In genomic region chr10:97553575-97554100, GRCh38 we compare ENCODE assay signal across 8 cellular contexts. TPM values are rescaled to one million over a fixed set of nuclear protein-coding genes. Genes with fewer than 3 reads are reported as not detected.
DNase-seq lines count a peak whose midpoint lies in the region; ATAC-seq and TF ChIP-seq lines count a peak whose summit lies in the region.

No MANE protein-coding gene starts in this region.

- no peaks in the 10 kb centered on the region for H3K36me3 ChIP-seq in right lobe of liver

- no peak overlapping the region for H3K27ac Mint-ChIP-seq in activated CD4-positive, alpha-beta T cell treated with anti-CD3 and anti-CD28 coated beads for 36 hours

- no peak for TF ChIP-seq POLR2A in right lobe of liver (IDR thresholded peaks at IDR 0.05)

- ATAC-seq in GM21723 (IDR thresholded peaks at IDR 0.05; ENCODE audit: unreplicated experiment) (peak; percentile 70), right lobe of liver (peak; percentile 99 to 100 (median 99)), GM18909 (IDR thresholded peaks at IDR 0.05; ENCODE audit: poor library complexity, unreplicated experiment) (no peak)
- peak; percentile 99 for ATAC-seq in activated CD4-positive, alpha-beta T cell treated with anti-CD3 and anti-CD28 coated beads for 36 hours

- intact Hi-C loops in activated CD4-positive, alpha-beta T cell treated with anti-CD3 and anti-CD28 coated beads for 36 hours (cut with DNase I, micrococcal nuclease) = loop anchor here (1.0 kb wide), 3 partner anchors 19 to 146 kb away; no protein-coding TSS in a partner anchor
- intact Hi-C loops in right lobe of liver (cut with DNase I) = loop anchor here in 1 of 2 donors (5.0 kb wide), 1 partner anchor 91 kb away; no protein-coding TSS in a partner anchor

- H3K4me1 ChIP-seq in right lobe of liver = no peaks in the 10 kb centered on the region

- peak; percentile 73 to 82 (median 78) for TF ChIP-seq CTCF in right lobe of liver (IDR thresholded peaks at IDR 0.05)

- no peaks in the 10 kb centered on the region for H3K9me3 ChIP-seq in right lobe of liver

- H3K4me1 Mint-ChIP-seq in activated CD4-positive, alpha-beta T cell treated with anti-CD3 and anti-CD28 coated beads for 36 hours = no peaks in the 10 kb centered on the region

- POLR2A ChIA-PET in activated CD4-positive, alpha-beta T cell treated with anti-CD3 and anti-CD28 coated beads for 36 hours (lab: Charles Lee) = interaction anchor here (0.7 kb wide), 1 partner anchor 153 kb away, joined by 3 read pairs; the partner anchor contains the start of gene RRP12

- H3K4me3 ChIP-seq in right lobe of liver = no peak overlapping the region

- no peak overlapping the region for H3K27ac ChIP-seq in right lobe of liver

- H3K9me3 Mint-ChIP-seq in activated CD4-positive, alpha-beta T cell treated with anti-CD3 and anti-CD28 coated beads for 36 hours (ENCODE audit: low read depth) = peaks cover 2% of the 10 kb centered on the region

- H3K27me3 Mint-ChIP-seq in activated CD4-positive, alpha-beta T cell treated with anti-CD3 and anti-CD28 coated beads for 36 hours = no peaks in the 10 kb centered on the region

- 21% methylated on average over 5 of the region's 7 CpGs for WGBS in right lobe of liver (ENCODE audit: insufficient coverage, low coverage, low lambda C conversion rate, missing lambda C conversion rate)

- no peaks in the 10 kb centered on the region for H3K27me3 ChIP-seq in right lobe of liver

- H3K4me3 Mint-ChIP-seq in activated CD4-positive, alpha-beta T cell treated with anti-CD3 and anti-CD28 coated beads for 36 hours = no peak overlapping the region

- peak; percentile 33 for DNase-seq in COLO668 (lab: John Stamatoyannopoulos, UW; ENCODE audit: unreplicated experiment)
- peak; percentile 36 for DNase-seq in NCI-H2107 treated with DMSO at 0.1 percent for 48 hours (lab: John Stamatoyannopoulos, UW; ENCODE audit: unreplicated experiment)
- DNase-seq in activated CD4-positive, alpha-beta T cell treated with anti-CD3 and anti-CD28 coated beads for 36 hours = peak; percentile 81
- peak; percentile 75 for DNase-seq in dedifferentiated amniotic fluid mesenchymal stem cell (ENCODE audit: extremely low spot score)
- DNase-seq in right lobe of liver = peak; percentile 71 to 74 (median 73)
- DNase-seq in stimulated activated CD8-positive, alpha-beta memory T cell treated with anti-CD3 and anti-CD28 coated beads, Interleukin-12 subunit alpha, Interleukin-12 subunit beta, amount 100 ng/mL, for 1 hour (ENCODE audit: low read depth) = peak; percentile 42

- CTCF ChIA-PET in activated CD4-positive, alpha-beta T cell treated with anti-CD3 and anti-CD28 coated beads for 36 hours (lab: Charles Lee) = interaction anchor here (0.6 to 4.3 kb wide), 21 partner anchors 8 to 859 kb away, joined by 3 to 87 read pairs (median 3); partner anchors contain the start of genes HOGA1, RRP12 and UBTD1

- no peaks in the 10 kb centered on the region for H3K36me3 Mint-ChIP-seq in activated CD4-positive, alpha-beta T cell treated with anti-CD3 and anti-CD28 coated beads for 36 hours (ENCODE audit: low read depth)

RNA-seq across cellular contexts. Expression of gene ANKRD2, which starts 18.9 kb away (rescaled TPM):
- not detected for total RNA-seq in activated CD4-positive, alpha-beta T cell treated with anti-CD3 and anti-CD28 coated beads for 36 hours
- total RNA-seq in right lobe of liver = under 1 TPM in 4 of 6 experiments, not detected in 2; 0.28 to 0.81 (median 0.50) TPM

RNA-seq across cellular contexts. Expression of gene HOGA1, which starts 30.6 kb away (rescaled TPM):
- total RNA-seq in activated CD4-positive, alpha-beta T cell treated with anti-CD3 and anti-CD28 coated beads for 36 hours = not detected
- total RNA-seq in right lobe of liver = 10 to 100 TPM; 16.8 to 92.9 (median 36.5) TPM

RNA-seq across cellular contexts. Expression of gene C10orf62, which starts 35.9 kb away (rescaled TPM):
- total RNA-seq in activated CD4-positive, alpha-beta T cell treated with anti-CD3 and anti-CD28 coated beads for 36 hours = not detected
- total RNA-seq in right lobe of liver = 1 to 10 TPM in 5 of 6 experiments, not detected in 1; 1.2 to 4.1 (median 2.2) TPM

RNA-seq across cellular contexts. Expression of gene UBTD1, which starts 54.9 kb away (rescaled TPM):
- total RNA-seq in activated CD4-positive, alpha-beta T cell treated with anti-CD3 and anti-CD28 coated beads for 36 hours = 1 to 10 TPM; 1.4 to 1.5 TPM
- 1 to 10 TPM; 5.4 to 8.8 (median 7.0) TPM for total RNA-seq in right lobe of liver

RNA-seq across cellular contexts. Expression of gene MMS19, which starts 55.4 kb away (rescaled TPM):
- total RNA-seq in activated CD4-positive, alpha-beta T cell treated with anti-CD3 and anti-CD28 coated beads for 36 hours = 100 to 1,000 TPM in 1 of 2 experiments, 10 to 100 TPM in 1; 91.3 to 107 TPM
- total RNA-seq in right lobe of liver = 10 to 100 TPM; 18.7 to 40.7 (median 20.3) TPM

Comparison
In these comparisons a context has a peak if more than half of its experiments do, and no peak if none do; other contexts are left out.
1. RNA of gene HOGA1, which starts 30.6 kb away (total RNA-seq): 16.8 to 92.9 TPM in right lobe of liver; not detected in activated CD4-positive, alpha-beta T cell treated with anti-CD3 and anti-CD28 coated beads for 36 hours; every median in the first group is over 10 times any median in the second.
2. Peak in every context shown above with its lines, with median percentiles within 50 percentile points of each other: DNase-seq.